ENCODE assay signal across 1 cellular context in genomic region chr18:27860011-27860410, GRCh38.
TF ChIP-seq lines count a peak whose summit lies in the region.

No MANE protein-coding gene starts in this region.

TF ChIP-seq in GM23338, 12 proteins besides CTCF, POLR2A, EP300 and RAD21:
- TF ChIP-seq ZNF462 (CRISPR knock-in tag; IDR thresholded peaks at IDR 0.05) (no peak), ZNF331 (CRISPR knock-in tag; IDR thresholded peaks at IDR 0.05; ENCODE audit: low read depth) (no peak), STAT1 (IDR thresholded peaks at IDR 0.05; ENCODE audit: unreplicated experiment) (no peak), CREB1 (CRISPR knock-in tag; IDR thresholded peaks at IDR 0.05; ENCODE audit: low read depth) (no peak), REST (IDR thresholded peaks at IDR 0.05; ENCODE audit: unreplicated experiment) (no peak), ETS1 (IDR thresholded peaks at IDR 0.05) (no peak), ZNF114 (CRISPR knock-in tag; IDR thresholded peaks at IDR 0.05) (no peak), NANOG (IDR thresholded peaks at IDR 0.05; ENCODE audit: borderline replicate concordance) (no peak), EZH2 (IDR thresholded peaks at IDR 0.05; ENCODE audit: low read depth, unreplicated experiment) (no peak), POLR2AphosphoS5 (IDR thresholded peaks at IDR 0.05; ENCODE audit: low read depth) (no peak), JUNB (IDR thresholded peaks at IDR 0.05; ENCODE audit: unreplicated experiment) (no peak), EZH2phosphoT487 (IDR thresholded peaks at IDR 0.05; ENCODE audit: unreplicated experiment) (no peak)
